Comparison of ENCODE assay signal across 1 cellular context in the genomic region with DNA sequence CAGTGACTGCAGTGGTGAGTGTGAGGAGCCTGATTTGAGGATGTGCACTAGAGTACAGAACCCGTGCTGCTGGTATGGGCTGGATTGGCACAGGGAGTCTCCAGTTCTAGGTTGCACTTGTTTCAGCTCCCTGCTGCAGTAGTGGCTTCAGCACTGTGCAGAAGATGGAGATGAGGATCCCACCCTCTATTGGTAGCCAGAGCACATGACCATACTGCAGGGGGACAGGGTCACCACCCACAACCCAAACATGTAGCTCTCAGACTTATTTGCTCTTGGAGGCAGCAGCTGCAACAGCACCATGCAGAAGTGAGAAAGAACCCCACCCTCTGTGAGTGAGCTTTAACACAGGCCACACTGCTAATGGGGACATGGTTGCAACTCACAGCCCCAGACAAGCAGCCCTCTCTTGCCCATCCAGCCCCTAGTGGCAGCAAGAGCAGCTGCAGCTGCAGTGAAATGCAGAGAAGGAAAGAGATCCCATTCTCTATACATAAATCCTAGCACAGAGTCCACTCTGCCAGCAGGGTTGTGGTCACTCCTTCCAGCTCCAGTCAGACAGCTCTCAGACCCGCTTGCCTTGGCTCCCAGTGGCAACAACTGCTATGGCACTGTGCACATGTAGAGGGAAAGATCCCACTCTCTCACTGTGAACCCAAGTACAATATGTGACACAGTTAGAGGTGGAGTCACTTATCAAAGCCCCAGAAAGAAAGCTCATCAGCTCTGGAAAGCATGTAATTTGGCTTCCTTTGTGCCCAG.
TF ChIP-seq lines count a peak whose summit lies in the region.

No MANE protein-coding gene starts in this region.

TF ChIP-seq in IMR-90, 13 proteins besides CTCF, POLR2A, EP300 and RAD21:
- TF ChIP-seq SMC3 (IDR thresholded peaks at IDR 0.05; ENCODE audit: low read depth, low read length) (no peak), RFX5 (IDR thresholded peaks at IDR 0.05; ENCODE audit: low read depth, low read length) (no peak), NFE2L2 (IDR thresholded peaks at IDR 0.05; ENCODE audit: low read depth, low read length) (no peak), RCOR1 (IDR thresholded peaks at IDR 0.05; ENCODE audit: insufficient replicate concordance, low read length) (no peak), BHLHE40 (IDR thresholded peaks at IDR 0.05; ENCODE audit: low read depth, low read length) (no peak), MAFK (IDR thresholded peaks at IDR 0.05; ENCODE audit: low read depth, low read length) (no peak), CEBPB (IDR thresholded peaks at IDR 0.05; ENCODE audit: low read depth, low read length) (no peak), MXI1 (IDR thresholded peaks at IDR 0.05; ENCODE audit: borderline replicate concordance, low read depth, low read length) (no peak), CHD1 (IDR thresholded peaks at IDR 0.05; ENCODE audit: low read depth, low read length) (no peak), FOS (IDR thresholded peaks at IDR 0.05; ENCODE audit: low read depth, low read length) (no peak), MAZ (IDR thresholded peaks at IDR 0.05; ENCODE audit: borderline replicate concordance, low read depth, low read length) (no peak)
- TF ChIP-seq, protein P1, sequence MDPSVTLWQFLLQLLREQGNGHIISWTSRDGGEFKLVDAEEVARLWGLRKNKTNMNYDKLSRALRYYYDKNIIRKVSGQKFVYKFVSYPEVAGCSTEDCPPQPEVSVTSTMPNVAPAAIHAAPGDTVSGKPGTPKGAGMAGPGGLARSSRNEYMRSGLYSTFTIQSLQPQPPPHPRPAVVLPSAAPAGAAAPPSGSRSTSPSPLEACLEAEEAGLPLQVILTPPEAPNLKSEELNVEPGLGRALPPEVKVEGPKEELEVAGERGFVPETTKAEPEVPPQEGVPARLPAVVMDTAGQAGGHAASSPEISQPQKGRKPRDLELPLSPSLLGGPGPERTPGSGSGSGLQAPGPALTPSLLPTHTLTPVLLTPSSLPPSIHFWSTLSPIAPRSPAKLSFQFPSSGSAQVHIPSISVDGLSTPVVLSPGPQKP (IDR thresholded peaks at IDR 0.05; ENCODE audit: borderline replicate concordance, low read depth, low read length) = no peak
- TF ChIP-seq, protein P2, sequence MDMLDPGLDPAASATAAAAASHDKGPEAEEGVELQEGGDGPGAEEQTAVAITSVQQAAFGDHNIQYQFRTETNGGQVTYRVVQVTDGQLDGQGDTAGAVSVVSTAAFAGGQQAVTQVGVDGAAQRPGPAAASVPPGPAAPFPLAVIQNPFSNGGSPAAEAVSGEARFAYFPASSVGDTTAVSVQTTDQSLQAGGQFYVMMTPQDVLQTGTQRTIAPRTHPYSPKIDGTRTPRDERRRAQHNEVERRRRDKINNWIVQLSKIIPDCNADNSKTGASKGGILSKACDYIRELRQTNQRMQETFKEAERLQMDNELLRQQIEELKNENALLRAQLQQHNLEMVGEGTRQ (IDR thresholded peaks at IDR 0.05; ENCODE audit: low read depth, low read length) = no peak
